10 cellular contexts compared by ENCODE assay signal in the genomic region with DNA sequence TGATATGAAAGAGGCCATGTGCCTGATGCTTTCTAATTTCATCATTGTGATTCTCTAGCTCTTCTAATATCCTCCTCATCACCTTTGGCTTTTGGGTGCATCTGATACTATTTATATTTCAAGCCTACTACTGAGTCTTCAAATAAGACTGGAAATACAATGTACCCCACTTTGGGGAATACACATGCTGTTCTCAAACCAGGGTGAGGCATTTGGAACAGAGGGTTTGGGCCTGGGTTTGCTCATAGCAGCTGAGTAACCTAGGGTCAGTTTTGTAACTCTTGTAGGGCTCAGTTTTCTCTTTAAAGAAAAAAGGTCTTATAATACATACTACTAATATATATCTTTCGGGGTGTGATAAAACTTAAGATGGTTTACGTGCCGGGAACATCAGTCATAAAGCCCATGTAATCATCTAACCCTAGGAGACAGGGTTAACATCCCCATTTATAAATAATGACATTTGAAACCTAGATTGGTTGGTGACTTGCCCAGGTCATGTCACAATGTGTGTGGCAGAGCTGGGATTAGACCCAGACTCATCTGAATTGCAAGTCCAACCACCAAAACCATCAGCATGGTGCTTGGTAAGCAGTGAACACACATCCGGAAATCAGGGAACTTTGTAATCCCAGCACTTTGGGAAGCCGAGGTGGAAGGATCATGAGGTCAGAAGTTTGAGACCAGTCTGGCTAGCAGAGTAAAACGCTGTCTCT. TPM values are rescaled to one million over a fixed set of nuclear protein-coding genes. Genes with fewer than 3 reads are reported as not detected.
"Had no signal": no experiment of that assay in that cellular context is flagged by ENCODE, and none has a peak within 500 bp of the region (broad histone marks: within the 10 kb centered on the region; RNA-seq: fewer than 3 reads in every experiment).

No MANE protein-coding gene starts in this region.

- DNase-seq: GM23248, GOT3, H7, HFFc6 had no signal

- H3K36me3 ChIP-seq: HAP-1 had no signal

- H3K4me3 ChIP-seq: GM23248, HAP-1 had no signal

- H3K4me1 ChIP-seq: HAP-1 had no signal

- H2AFZ ChIP-seq: GM23248 had no signal

- H3K27ac ChIP-seq: GM23248, HL-60 had no signal

- ATAC-seq: HCT116, HepG2 had no signal

- H3K9ac ChIP-seq: GM23248 had no signal

RNA-seq across cellular contexts. Expression of a gene that starts 23.0 kb away (rescaled TPM):
- total RNA-seq: GM23248, H7, HFFc6, HT1080 had no signal
- polyA plus RNA-seq: GM23248, HepG2, IgD-negative memory B cell had no signal

RNA-seq across cellular contexts. Expression of a gene that starts 44.5 kb away (rescaled TPM):
- total RNA-seq: GM23248, H7 had no signal
- polyA plus RNA-seq: IgD-negative memory B cell had no signal
